In genomic region chrX:8607326-8607725, GRCh38 we compare ENCODE assay signal across 19 cellular contexts.
DNase-seq lines count a peak whose midpoint lies in the region; ATAC-seq and TF ChIP-seq lines count a peak whose summit lies in the region.
"Had no signal": no experiment of that assay in that cellular context is flagged by ENCODE, and none has a peak within 500 bp of the region (broad histone marks: within the 10 kb centered on the region; RNA-seq: fewer than 3 reads in every experiment).

No MANE protein-coding gene starts in this region.

- peak; percentile 11 for DNase-seq in NCI-H460 (ENCODE audit: extremely low read depth, low read depth)
- peak; percentile 27 to 72 for DNase-seq in cardiac fibroblast (ENCODE audit: low read depth in 2 of 2)
- DNase-seq in kidney glomerular epithelial cell (lab: John Stamatoyannopoulos, UW), result peak; percentile 71
- DNase-seq in HFFc6, result no peak
- no peak for DNase-seq in WERI-Rb-1
- no peak for DNase-seq in A673 (ENCODE audit: low spot score)
- DNase-seq: ACHN; CD4-positive, alpha-beta T cell; head of caudate nucleus; MG63; natural killer cell; NCI-H1694; stimulated activated CD4-positive, alpha-beta T cell treated with anti-CD3 and anti-CD28 coated beads, Interleukin-15, amount 100 ng/mL, for 24 hours; stimulated activated naive CD4-positive, alpha-beta T cell had no signal

- no TSS peak for BruUV-seq in A673 (replicated peaks; lab: Mats Ljungman, UMichigan)

- no peaks in the 10 kb centered on the region for H3K79me2 ChIP-seq in ACC112 (ENCODE audit: control insufficient read depth, insufficient read depth, low read length, unreplicated experiment)

- H3K4me1 ChIP-seq in ACC112 (ENCODE audit: control insufficient read depth, insufficient read depth, low read length, unreplicated experiment) (peaks cover 12% of the 10 kb centered on the region), A673 (ENCODE audit: insufficient read depth, low read length, poor library complexity, severe bottlenecking) (no peaks in the 10 kb centered on the region)
- H3K4me1 ChIP-seq: prostate gland, SJSA1 had no signal

- H2AFZ ChIP-seq in ACC112 (ENCODE audit: low read length, unreplicated experiment), result no peak overlapping the region

- no peaks in the 10 kb centered on the region for H3K36me3 Mint-ChIP-seq in HFFc6 (ENCODE audit: low read depth)
- H3K36me3 Mint-ChIP-seq: memory B cell, natural killer cell had no signal

- ATAC-seq in GM21526 (IDR thresholded peaks at IDR 0.05; ENCODE audit: low FRiP score, unreplicated experiment), result no peak
- ATAC-seq: natural killer cell had no signal

- no peak overlapping the region for H3K27ac Mint-ChIP-seq in HFFc6
- H3K27ac Mint-ChIP-seq: CD4-positive, alpha-beta T cell; memory B cell; natural killer cell had no signal

- POLR2A ChIA-PET in A673 (lab: Charles Lee; ENCODE audit: low non-redundant PET), result no interaction called here

- peak overlapping the region; percentile 43; the same call in 1 of the 2 replicates for H3K4me3 ChIP-seq in ACC112 (ENCODE audit: low read depth, low read length)
- H3K4me3 ChIP-seq in cardiac fibroblast (replicated peaks in 1 of 2; ENCODE audit: low read depth in 2 of 2, low read length in 2 of 2), result no peak overlapping the region
- H3K4me3 ChIP-seq in WERI-Rb-1 (ENCODE audit: low read depth, low read length), result no peak overlapping the region
- no peak overlapping the region for H3K4me3 ChIP-seq in A673 (ENCODE audit: low read depth, low read length, poor library complexity, severe bottlenecking)
- H3K4me3 ChIP-seq: MG63, prostate gland, SJSA1 had no signal

- H3K27me3 ChIP-seq in ACC112 (ENCODE audit: insufficient read depth, low read length) (no peaks in the 10 kb centered on the region), WERI-Rb-1 (ENCODE audit: insufficient read depth, low read depth, severe bottlenecking) (no peaks in the 10 kb centered on the region), A673 (replicated peaks; ENCODE audit: insufficient read depth, low read depth, low read length, poor library complexity) (no peaks in the 10 kb centered on the region)
- H3K27me3 ChIP-seq: MG63, SJSA1 had no signal

- H3K4me3 Mint-ChIP-seq in HFFc6, result no peak overlapping the region
- H3K4me3 Mint-ChIP-seq: CD4-positive, alpha-beta T cell; memory B cell; natural killer cell had no signal

- TF ChIP-seq CTCF in cardiac fibroblast (IDR thresholded peaks at IDR 0.05; ENCODE audit: low read depth, low read length) (no peak), HFFc6 (IDR thresholded peaks at IDR 0.05) (no peak), WERI-Rb-1 (IDR thresholded peaks at IDR 0.05; ENCODE audit: low read depth, low read length) (no peak), A673 (conservative IDR thresholded peaks at IDR 0.05; ENCODE audit: low read depth, low read length) (no peak)

- H3K36me3 ChIP-seq in ACC112 (ENCODE audit: insufficient read depth, low read length) (no peaks in the 10 kb centered on the region), WERI-Rb-1 (no peaks in the 10 kb centered on the region), A673 (ENCODE audit: insufficient read depth, low read length, poor library complexity, severe bottlenecking) (no peaks in the 10 kb centered on the region)
- H3K36me3 ChIP-seq: MG63, prostate gland, SJSA1 had no signal

- intact Hi-C loops in A673 (cut with micrococcal nuclease; ENCODE audit: unreplicated experiment), result no loop called here

- H3K9me3 ChIP-seq in WERI-Rb-1 (ENCODE audit: severe bottlenecking) (no peaks in the 10 kb centered on the region), A673 (ENCODE audit: low read depth, low read length, poor library complexity, severe bottlenecking) (peaks cover 10% of the 10 kb centered on the region)
- H3K9me3 ChIP-seq: MG63, prostate gland, SJSA1 had no signal

- H3K27ac ChIP-seq in ACC112 (ENCODE audit: low read depth, low read length) (peak overlapping the region; percentile 60), WERI-Rb-1 (no peak overlapping the region), A673 (ENCODE audit: low read depth, low read length, poor library complexity, severe bottlenecking) (no peak overlapping the region)
- H3K27ac ChIP-seq: prostate gland, SJSA1 had no signal

- no peaks in the 10 kb centered on the region for H3K4me1 Mint-ChIP-seq in HFFc6 (ENCODE audit: low read depth)
- H3K4me1 Mint-ChIP-seq: memory B cell, natural killer cell had no signal

- CTCF ChIA-PET in A673 (lab: Charles Lee), result no interaction called here

- no peaks in the 10 kb centered on the region; the same call in 1 of the 2 replicates for H3K9me3 Mint-ChIP-seq in HFFc6

- H3K27me3 Mint-ChIP-seq in HFFc6 (ENCODE audit: insufficient read depth), result no peaks in the 10 kb centered on the region
- H3K27me3 Mint-ChIP-seq: CD4-positive, alpha-beta T cell; memory B cell had no signal

Comparison
In these comparisons a context has a peak if more than half of its experiments do, and no peak if none do; other contexts are left out.
1. DNase-seq: peak in NCI-H460 (single experiment), cardiac fibroblast (2 of 2) and kidney glomerular epithelial cell (single experiment); none in HFFc6 (single experiment), WERI-Rb-1 (single experiment) and A673 (single experiment).